ENCODE assay signal across 13 cellular contexts in genomic region chr12:109627633-109628032, GRCh38.
"Had no signal": no experiment of that assay in that cellular context is flagged by ENCODE, and none has a peak within 500 bp of the region (broad histone marks: within the 10 kb centered on the region; RNA-seq: fewer than 3 reads in every experiment).

No MANE protein-coding gene starts in this region.

- ATAC-seq: activated naive CD8-positive, alpha-beta T cell treated with anti-CD3 and anti-CD28 coated beads, Interleukin-2, amount 50 U/mL, for 24 hours; activated T-helper 17 cell treated with anti-CD3 and anti-CD28 coated beads, Interleukin-2, amount 50 U/mL, for 72 hours; left lung; pancreas; stimulated activated naive CD8-positive, alpha-beta T cell treated with anti-CD3 and anti-CD28 coated beads, Interleukin-15, amount 100 ng/mL, for 72 hours; upper lobe of right lung had no signal

- H3K27ac ChIP-seq: esophagus muscularis mucosa, left lung, pancreas, thoracic aorta, upper lobe of right lung had no signal

- DNase-seq: activated CD4-positive, CD25-positive, alpha-beta regulatory T cell treated with anti-CD3 and anti-CD28 coated beads, Interleukin-2, amount 50 U/mL, for 72 hours; activated naive CD4-positive, alpha-beta T cell treated with anti-CD3 and anti-CD28 coated beads for 36 hours; activated naive CD8-positive, alpha-beta T cell treated with anti-CD3 and anti-CD28 coated beads, Interleukin-2, amount 50 U/mL, for 24 hours; hippocampal formation; left lung; naive B cell; stimulated activated CD4-positive, alpha-beta T cell treated with anti-CD3 and anti-CD28 coated beads, Interleukin-1b, Interleukin-23, amount 100 ng/mL, for 48 hours; stimulated activated naive CD8-positive, alpha-beta T cell treated with anti-CD3 and anti-CD28 coated beads, Interleukin-15, amount 100 ng/mL, for 72 hours; upper lobe of right lung had no signal

- H3K36me3 ChIP-seq: esophagus muscularis mucosa, left lung, pancreas, thoracic aorta, upper lobe of right lung had no signal

- H3K27me3 ChIP-seq: pancreas had no signal

- H3K4me3 ChIP-seq: esophagus muscularis mucosa, left lung, pancreas, thoracic aorta, upper lobe of right lung had no signal

- H3K9me3 ChIP-seq: esophagus muscularis mucosa, left lung, pancreas, thoracic aorta, upper lobe of right lung had no signal

- H3K4me1 ChIP-seq: esophagus muscularis mucosa, left lung, pancreas, upper lobe of right lung had no signal
